In genomic region chr10:9038146-9038714, GRCh38 we compare ENCODE assay signal across 24 cellular contexts.
DNase-seq lines count a peak whose midpoint lies in the region; ATAC-seq and TF ChIP-seq lines count a peak whose summit lies in the region.
"Had no signal": no experiment of that assay in that cellular context is flagged by ENCODE, and none has a peak within 500 bp of the region (broad histone marks: within the 10 kb centered on the region; RNA-seq: fewer than 3 reads in every experiment).

No MANE protein-coding gene starts in this region.

- peaks cover 5 to 16% of the 10 kb centered on the region in 2 donors for H3K9me3 Mint-ChIP-seq in activated naive CD4-positive, alpha-beta T cell treated with anti-CD3 and anti-CD28 coated beads, Interleukin-2, amount 50 U/mL, for 72 hours

- H3K4me3 ChIP-seq in NB4 (ENCODE audit: low read depth, low read length), result no peak overlapping the region
- H3K4me3 ChIP-seq: HAP-1, left ventricle myocardium inferior, prostate gland, SJSA1, skin epidermis, suprapubic skin, vagina had no signal

- H3K27ac Mint-ChIP-seq in activated naive CD4-positive, alpha-beta T cell treated with anti-CD3 and anti-CD28 coated beads, Interleukin-2, amount 50 U/mL, for 72 hours, result no peak overlapping the region
- H3K27ac Mint-ChIP-seq: activated CD4-positive, alpha-beta T cell treated with anti-CD3 and anti-CD28 coated beads, Interleukin-2, amount 10 ng/mL, durations not matched to agents 24 days and 14 days; activated naive CD8-positive, alpha-beta T cell treated with anti-CD3 and anti-CD28 coated beads, Interleukin-2, amount 50 U/mL, for 24 hours; T-helper 1 cell treated with Interleukin-12 subunit alpha and Interleukin-12 subunit beta and Interleukin-4 antibody, amounts not matched to agents 30 μg/mL and 1 μg/mL, for 36 hours had no signal

- TF ChIP-seq POLR2A in NB4 (IDR thresholded peaks at IDR 0.05; ENCODE audit: extremely low read depth, insufficient read length), result no peak

- H3K36me3 Mint-ChIP-seq in activated naive CD4-positive, alpha-beta T cell treated with anti-CD3 and anti-CD28 coated beads, Interleukin-2, amount 50 U/mL, for 72 hours, result peaks cover 5% of the 10 kb centered on the region in 2 donors

- peak; percentile 90 for ATAC-seq in omental fat pad (ENCODE audit: low FRiP score)
- ATAC-seq in GM21515 (IDR thresholded peaks at IDR 0.05; ENCODE audit: unreplicated experiment), result no peak
- ATAC-seq in activated naive CD4-positive, alpha-beta T cell treated with anti-CD3 and anti-CD28 coated beads, Interleukin-2, amount 50 U/mL, for 72 hours, result no peak
- no peak for ATAC-seq in GM21723 (IDR thresholded peaks at IDR 0.05; ENCODE audit: unreplicated experiment)
- ATAC-seq: activated naive CD8-positive, alpha-beta T cell treated with anti-CD3 and anti-CD28 coated beads, Interleukin-2, amount 50 U/mL, for 24 hours had no signal

- DNase-seq in GF-D8 (lab: John Stamatoyannopoulos, UW) (peak; percentile 23), NB4 (ENCODE audit: low read depth) (peak; percentile 50), cerebellum (ENCODE audit: low spot score) (peak; percentile 54), omental fat pad (ENCODE audit: low spot score) (no peak)
- DNase-seq in activated naive CD4-positive, alpha-beta T cell treated with anti-CD3 and anti-CD28 coated beads, Interleukin-2, amount 50 U/mL, for 72 hours (ENCODE audit: low spot score in 2 of 2), result no peak
- no peak for DNase-seq in activated effector memory CD4-positive, alpha-beta T cell treated with Interleukin-2 at 50 U/mL for 16 hours
- DNase-seq: activated CD4-positive, alpha-beta T cell treated with anti-CD3 and anti-CD28 coated beads, Interleukin-2, amount 10 ng/mL, durations not matched to agents 24 days and 14 days; activated CD8-positive, alpha-beta memory T cell treated with anti-CD3 and anti-CD28 coated beads, Interleukin-2, amount 50 U/mL, for 4 hours; activated naive CD8-positive, alpha-beta T cell treated with anti-CD3 and anti-CD28 coated beads, Interleukin-2, amount 50 U/mL, for 24 hours; brain microvascular endothelial cell; cortex of kidney; left ventricle myocardium inferior; NCI-H2029; NCI-H446; stimulated activated CD4-positive, alpha-beta T cell treated with anti-CD3 and anti-CD28 coated beads, Interleukin-1b, Interleukin-23, amount 100 ng/mL, for 48 hours had no signal

- no peak for TF ChIP-seq CTCF in NB4 (IDR thresholded peaks at IDR 0.05; ENCODE audit: low read depth, low read length)
- TF ChIP-seq CTCF in omental fat pad (IDR thresholded peaks at IDR 0.05), result no peak

Comparison
In these comparisons a context has a peak if more than half of its experiments do, and no peak if none do; other contexts are left out.
1. DNase-seq: peak in GF-D8 (single experiment), NB4 (single experiment) and cerebellum (single experiment); none in omental fat pad (single experiment), activated naive CD4-positive, alpha-beta T cell treated with anti-CD3 and anti-CD28 coated beads, Interleukin-2, amount 50 U/mL, for 72 hours (0 of 2) and activated effector memory CD4-positive, alpha-beta T cell treated with Interleukin-2 at 50 U/mL for 16 hours (single experiment).